ENCODE assay signal across 18 cellular contexts in genomic region chr5:88694087-88694703, GRCh38.
DNase-seq lines count a peak whose midpoint lies in the region; ATAC-seq, FAIRE-seq and TF ChIP-seq lines count a peak whose summit lies in the region.
"Had no signal": no experiment of that assay in that cellular context is flagged by ENCODE, and none has a peak within 500 bp of the region (broad histone marks: within the 10 kb centered on the region; RNA-seq: fewer than 3 reads in every experiment).

No MANE protein-coding gene starts in this region.

- H3K36me3 Mint-ChIP-seq in CD8-positive, alpha-beta T cell: no peaks in the 10 kb centered on the region

- no peak overlapping the region for H2BK120ac ChIP-seq in H1 (replicated peaks; ENCODE audit: low read depth, low read length)

- H3K4me3 ChIP-seq in H1 (ENCODE audit: extremely low read depth in 1 of 4, insufficient read depth in 2 of 4, low read depth in 3 of 4, low read length in 4 of 4) (peak overlapping the region in 2 of 4 experiments; percentile 26 to 54; a peak in 5 of 8 replicates), mucosa of descending colon (no peak overlapping the region)
- H3K4me3 ChIP-seq in CD8-positive, alpha-beta T cell (ENCODE audit: low read depth, low read length): no peak overlapping the region
- H3K4me3 ChIP-seq: BLaER1, MG63, PC-9 had no signal

- H3K27ac Mint-ChIP-seq in CD8-positive, alpha-beta T cell: no peak overlapping the region

- H3K18ac ChIP-seq in H1 (ENCODE audit: extremely low read depth, low read length): no peak overlapping the region

- no peaks in the 10 kb centered on the region for H3K79me2 ChIP-seq in H1 (ENCODE audit: control insufficient read depth in 1 of 2, insufficient read depth in 2 of 2, low read length in 2 of 2)

- POLR2A ChIA-PET in H1 (lab: Charles Lee; ENCODE audit: partially characterized antibody): interaction anchor here (0.7 kb wide), 1 partner anchor 10 kb away, joined by 4 read pairs; no protein-coding TSS in a partner anchor
- POLR2A ChIA-PET in CD8-positive, alpha-beta T cell (lab: Charles Lee): no interaction called here

- H3K9me3 ChIP-seq in ES-I3 (ENCODE audit: control insufficient read depth, insufficient read depth, low read length) (no peaks in the 10 kb centered on the region), H1 (ENCODE audit: insufficient read depth in 2 of 2, low read depth in 1 of 2, low read length in 1 of 2) (no peaks in the 10 kb centered on the region; a peak in 1 of 4 replicates), mucosa of descending colon (no peaks in the 10 kb centered on the region)
- no peaks in the 10 kb centered on the region for H3K9me3 ChIP-seq in CD8-positive, alpha-beta T cell (ENCODE audit: low read length)
- H3K9me3 ChIP-seq: MG63 had no signal

- TF ChIP-seq CTCF in H1 (IDR thresholded peaks at IDR 0.05; ENCODE audit: control extremely low read depth in 1 of 3, insufficient read depth in 1 of 3, low read depth in 1 of 3, low read length in 3 of 3) (no peak), mucosa of descending colon (IDR thresholded peaks at IDR 0.05) (no peak)
- TF ChIP-seq CTCF in CD8-positive, alpha-beta T cell (IDR thresholded peaks at IDR 0.05): no peak

- H2AFZ ChIP-seq in H1 (ENCODE audit: low read length): no peak overlapping the region

- no peak for FAIRE-seq in H1 (lab: Jason Lieb, UNC)

- CTCF ChIA-PET in H1 (lab: Charles Lee; ENCODE audit: partially characterized antibody): interaction anchor here (1.2 to 6.1 kb wide), 7 partner anchors 9 to 914 kb away, joined by 3 to 86 read pairs (median 9); no protein-coding TSS in a partner anchor
- CTCF ChIA-PET in CD8-positive, alpha-beta T cell (lab: Charles Lee): interaction anchor here (9.5 kb wide), 1 partner anchor 914 kb away, joined by 136 read pairs; no protein-coding TSS in a partner anchor

- H3K27me3 ChIP-seq in H1 (replicated peaks in 1 of 4; ENCODE audit: control insufficient read depth in 3 of 4, extremely low read depth in 1 of 4, insufficient read depth in 3 of 4, low read length in 3 of 4): peaks cover 59 to 69% (median 66%) of the 10 kb centered on the region in 4 experiments
- peaks cover 41% of the 10 kb centered on the region for H3K27me3 ChIP-seq in CD8-positive, alpha-beta T cell (ENCODE audit: insufficient read depth, low read length)

- TF ChIP-seq RAD21 in H1 (IDR thresholded peaks at IDR 0.05 in 1 of 2, conservative IDR thresholded peaks at IDR 0.05 in 1 of 2; ENCODE audit: low read depth in 2 of 2, low read length in 2 of 2): no peak

- DNase-seq in M059J (ENCODE audit: low read depth): peak; percentile 22
- no peak for DNase-seq in H1 (ENCODE audit: low read depth in 1 of 2, low spot score in 2 of 2)
- DNase-seq in midbrain (lab: John Stamatoyannopoulos, UW): peak; percentile 7
- DNase-seq in mucosa of descending colon: no peak
- DNase-seq in C1 segment of cervical spinal cord (lab: John Stamatoyannopoulos, UW): no peak
- no peak for DNase-seq in iPS-NIHi7 (ENCODE audit: extremely low spot score)
- no peak for DNase-seq in CD8-positive, alpha-beta T cell
- DNase-seq: DMS 273 treated with DMSO at 0.1 percent for 48 hours, KG1, MG63, NCI-H1092 treated with DMSO at 0.1 percent for 48 hours, NCI-H1694 treated with DMSO at 0.1 percent for 48 hours, NCI-H345, NCI-H748 treated with DMSO at 0.1 percent for 48 hours, PC-9 had no signal

- no peak overlapping the region for H2AK5ac ChIP-seq in H1 (ENCODE audit: low read depth, low read length)

- no peak overlapping the region for H3K14ac ChIP-seq in H1 (ENCODE audit: insufficient read length)

- H3K9ac ChIP-seq in ES-I3 (ENCODE audit: low read depth, low read length) (peak overlapping the region; percentile 35; the same call in 1 of the 2 replicates), H1 (replicated peaks in 1 of 4; ENCODE audit: extremely low read depth in 1 of 4, low read depth in 3 of 4, low read length in 3 of 4) (no peak overlapping the region)
- H3K9ac ChIP-seq: BLaER1 had no signal

- H3K4ac ChIP-seq in H1 (replicated peaks; ENCODE audit: insufficient read length, low read depth, low read length): no peak overlapping the region

- ATAC-seq in mucosa of descending colon: no peak
- no peak for ATAC-seq in CD8-positive, alpha-beta T cell

- H3K23me2 ChIP-seq in H1 (ENCODE audit: low read depth, low read length): peaks cover 5% of the 10 kb centered on the region; the same call in 1 of the 2 replicates

- H3K4me2 ChIP-seq in H1 (ENCODE audit: insufficient read depth in 1 of 2, low read depth in 2 of 2, low read length in 2 of 2): peak overlapping the region; percentile 89 to 95
- H3K4me2 ChIP-seq: BLaER1 had no signal

- no peak for TF ChIP-seq POLR2A in H1 (IDR thresholded peaks at IDR 0.05; ENCODE audit: control extremely low read depth in 1 of 2, low read depth in 2 of 2, low read length in 2 of 2)

- H3K9me3 Mint-ChIP-seq in CD8-positive, alpha-beta T cell: no peaks in the 10 kb centered on the region

- H3K4me1 ChIP-seq in ES-I3 (ENCODE audit: insufficient read depth, low read length) (peaks cover 18% of the 10 kb centered on the region), H1 (replicated peaks in 1 of 4; ENCODE audit: control insufficient read depth in 3 of 4, insufficient read depth in 4 of 4, low read length in 3 of 4) (peaks cover 27 to 35% (median 32%) of the 10 kb centered on the region in 4 experiments), mucosa of descending colon (ENCODE audit: low read depth) (peaks cover 12% of the 10 kb centered on the region)
- H3K4me1 ChIP-seq in CD8-positive, alpha-beta T cell (ENCODE audit: insufficient read depth, low read length): peaks cover 14% of the 10 kb centered on the region
- H3K4me1 ChIP-seq: BLaER1 had no signal

- intact Hi-C loops in mucosa of descending colon (cut with DNase I, micrococcal nuclease): loop anchor here in 1 of 2 donors (5.0 kb wide), 1 partner anchor 912 kb away; no protein-coding TSS in a partner anchor
- intact Hi-C loops in CD8-positive, alpha-beta T cell (cut with DNase I, micrococcal nuclease): loop anchor here in 1 of 2 experiments (5.0 kb wide), 1 partner anchor 1277 kb away; no protein-coding TSS in a partner anchor

- no peak overlapping the region for H2BK20ac ChIP-seq in H1 (ENCODE audit: low read length)

- no peak overlapping the region for H2BK12ac ChIP-seq in H1 (ENCODE audit: low read depth, low read length)

- H4K8ac ChIP-seq in H1 (ENCODE audit: extremely low read depth, insufficient read depth, low read length): no peak overlapping the region

- no peak overlapping the region for H3K23ac ChIP-seq in H1 (ENCODE audit: insufficient read length)

- no peak overlapping the region for H2BK15ac ChIP-seq in H1 (ENCODE audit: low read length)

- no peak for TF ChIP-seq EP300 in H1 (IDR thresholded peaks at IDR 0.05; ENCODE audit: borderline replicate concordance in 1 of 2, low read depth in 2 of 2, low read length in 2 of 2)

- peaks cover 16% of the 10 kb centered on the region for H3K4me1 Mint-ChIP-seq in CD8-positive, alpha-beta T cell (ENCODE audit: low read depth)

- no peak overlapping the region for H3K56ac ChIP-seq in H1 (replicated peaks; ENCODE audit: insufficient read length, low read depth, low read length)

- no peak overlapping the region for H3K27ac ChIP-seq in H1 (ENCODE audit: low read depth, low read length)
- H3K27ac ChIP-seq in CD8-positive, alpha-beta T cell (ENCODE audit: low read depth, low read length): no peak overlapping the region
- H3K27ac ChIP-seq: 22Rv1, BLaER1, PC-9 had no signal

- no peak overlapping the region for H4K5ac ChIP-seq in H1 (ENCODE audit: insufficient read length, low read depth, low read length)

- no peak overlapping the region for H2BK5ac ChIP-seq in H1 (ENCODE audit: low read depth, low read length)

- peaks cover 78% of the 10 kb centered on the region for H3K27me3 Mint-ChIP-seq in CD8-positive, alpha-beta T cell (ENCODE audit: low read depth)

- H3K36me3 ChIP-seq in ES-I3 (ENCODE audit: insufficient read depth, low read length) (no peaks in the 10 kb centered on the region), H1 (ENCODE audit: control insufficient read depth in 2 of 4, insufficient read depth in 4 of 4, low read length in 3 of 4) (no peaks in the 10 kb centered on the region), mucosa of descending colon (ENCODE audit: low read depth) (no peaks in the 10 kb centered on the region)
- H3K36me3 ChIP-seq in CD8-positive, alpha-beta T cell (ENCODE audit: insufficient read depth, low read length): no peaks in the 10 kb centered on the region
- H3K36me3 ChIP-seq: BLaER1, MG63 had no signal

- H4K91ac ChIP-seq in H1 (replicated peaks; ENCODE audit: insufficient read length, low read length): no peak overlapping the region

- WGBS in H1 (ENCODE audit: extremely low coverage in 1 of 2, insufficient coverage in 1 of 2, insufficient read length in 1 of 2, insufficient replicate concordance in 2 of 2, low coverage in 1 of 2, low lambda C conversion rate in 2 of 2, missing lambda C conversion rate in 1 of 2), 2 experiments: 5% methylated on average over 26 of the region's 26 CpGs; no CpG with 5 or more reads in 1 of the 2 experiments

- peaks cover 0 to 10% of the 10 kb centered on the region in 2 experiments for H4K20me1 ChIP-seq in H1 (replicated peaks in 1 of 2; ENCODE audit: control insufficient read depth in 1 of 2, insufficient read depth in 2 of 2, low read length in 2 of 2)

- no peaks in the 10 kb centered on the region for H3K79me1 ChIP-seq in H1 (ENCODE audit: low read depth, low read length)

- H3K4me3 Mint-ChIP-seq in CD8-positive, alpha-beta T cell: no peak overlapping the region

TF ChIP-seq in H1, 55 proteins besides CTCF, POLR2A, EP300 and RAD21 (continues in another document):
- TF ChIP-seq NANOG (IDR thresholded peaks at IDR 0.05; ENCODE audit: insufficient read depth, low read depth, low read length, poor library complexity, severe bottlenecking) (no peak), SP2 (IDR thresholded peaks at IDR 0.05; ENCODE audit: low read length) (no peak), CTBP2 (IDR thresholded peaks at IDR 0.05; ENCODE audit: borderline replicate concordance, insufficient read depth, insufficient read length, low read length) (no peak), RNF2 (IDR thresholded peaks at IDR 0.05; ENCODE audit: borderline replicate concordance, low read depth, low read length, missing control alignments, poor library complexity, severe bottlenecking) (peak; percentile 17), KDM5A (IDR thresholded peaks at IDR 0.05; ENCODE audit: low read length) (no peak), TAF1 (IDR thresholded peaks at IDR 0.05; ENCODE audit: low read depth, low read length) (no peak), MAX (IDR thresholded peaks at IDR 0.05) (no peak), SUZ12 (IDR thresholded peaks at IDR 0.05; ENCODE audit: low read length) (peak; percentile 0; the same call in 1 of the 2 replicates), ATF3 (IDR thresholded peaks at IDR 0.05; ENCODE audit: insufficient read depth, low read depth, low read length) (no peak)

Comparison
In these comparisons a context has a peak if more than half of its experiments do, and no peak if none do; other contexts are left out.
1. DNase-seq: peak in M059J (single experiment) and midbrain (single experiment); none in H1 (0 of 2), mucosa of descending colon (0 of 3), C1 segment of cervical spinal cord (0 of 14), iPS-NIHi7 (single experiment) and CD8-positive, alpha-beta T cell (0 of 7).